In genomic region chr5:89816038-89816437, GRCh38 we compare ENCODE assay signal across 18 cellular contexts.
A peak's percentile ranks its signal among the peaks of the same experiment; 100 is the strongest.
DNase-seq lines count a peak whose midpoint lies in the region; ATAC-seq and TF ChIP-seq lines count a peak whose summit lies in the region.
"Had no signal": no experiment of that assay in that cellular context is flagged by ENCODE, and none has a peak within 500 bp of the region (broad histone marks: within the 10 kb centered on the region; RNA-seq: fewer than 3 reads in every experiment).

No MANE protein-coding gene starts in this region.

- DNase-seq in HFF-Myc (ENCODE audit: extremely low read depth, low read depth) (peak; percentile 15), amniotic stem cell (lab: John Stamatoyannopoulos, UW) (peak; percentile 24), fibroblast of the conjunctiva (ENCODE audit: low read depth) (peak; percentile 10), GM03348 (ENCODE audit: low spot score) (no peak), HuH-7.5 (ENCODE audit: low spot score) (no peak), NCI-H1105 treated with DMSO at 0.1 percent for 48 hours (lab: John Stamatoyannopoulos, UW) (no peak)
- DNase-seq: CD8-positive, alpha-beta T cell; DMS79 treated with DMSO at 0.1 percent for 48 hours; H7; MG63; NCI-H1092 treated with DMSO at 0.1 percent for 48 hours; NCI-H1694; NCI-H2107; NCI-H226; NCI-H69; OCI-M1; T-helper 17 cell had no signal

- ATAC-seq in HG03378 (IDR thresholded peaks at IDR 0.05; ENCODE audit: unreplicated experiment): no peak
- ATAC-seq: CD8-positive, alpha-beta T cell; T-helper 17 cell had no signal

- no peak for TF ChIP-seq CTCF in HFF-Myc (IDR thresholded peaks at IDR 0.05; ENCODE audit: low read depth, low read length, missing control alignments)

- no peak overlapping the region for H3K4me3 ChIP-seq in HFF-Myc (replicated peaks; ENCODE audit: low read depth, low read length)
- H3K4me3 ChIP-seq: MG63 had no signal

Comparison
In these comparisons a context has a peak if more than half of its experiments do, and no peak if none do; other contexts are left out.
1. DNase-seq: peak in HFF-Myc (single experiment), amniotic stem cell (single experiment) and fibroblast of the conjunctiva (single experiment); none in GM03348 (single experiment), HuH-7.5 (single experiment) and NCI-H1105 treated with DMSO at 0.1 percent for 48 hours (single experiment).